In genomic region chr10:87280749-87281148, GRCh38 we compare ENCODE assay signal across 8 cellular contexts. TPM values are rescaled to one million over a fixed set of nuclear protein-coding genes. Genes with fewer than 3 reads are reported as not detected.
DNase-seq lines count a peak whose midpoint lies in the region; ATAC-seq and TF ChIP-seq lines count a peak whose summit lies in the region.
"Not testable (repeated sequence)": the region's sequence is repeated elsewhere in the genome, so short reads cannot be mapped to it uniquely, and the experiment has no call there.

No MANE protein-coding gene starts in this region.

- CTCF ChIA-PET in HCT116 (lab: Charles Lee); Panc1 (lab: Charles Lee); activated CD4-positive, alpha-beta T cell treated with anti-CD3 and anti-CD28 coated beads for 36 hours (lab: Charles Lee): not testable (repeated sequence)

- not testable (repeated sequence) for H3K9me2 ChIP-seq in HCT116 (ENCODE audit: insufficient read depth)

- ATAC-seq in HCT116 (peak; percentile 95), Panc1 (peak; percentile 89), left colon (peak; percentile 88), memory B cell (ENCODE audit: low read depth) (peak; percentile 34), upper lobe of right lung (peak; percentile 67)
- ATAC-seq in activated CD4-positive, alpha-beta T cell treated with anti-CD3 and anti-CD28 coated beads for 36 hours = peak; percentile 78
- ATAC-seq in activated naive CD4-positive, alpha-beta T cell treated with anti-CD3 and anti-CD28 coated beads, Interleukin-2, amount 50 U/mL, for 72 hours = peak; percentile 53 to 74
- peak; percentile 37 for ATAC-seq in effector memory CD8-positive, alpha-beta T cell (replicated peaks)

- TF ChIP-seq CTCF in HCT116 (IDR thresholded peaks at IDR 0.05 in 2 of 3, conservative IDR thresholded peaks at IDR 0.05 in 1 of 3; ENCODE audit: borderline replicate concordance in 1 of 3, insufficient read depth in 1 of 3, low read depth in 2 of 3, low read length in 2 of 3); Panc1 (IDR thresholded peaks at IDR 0.05); upper lobe of right lung (IDR thresholded peaks at IDR 0.05): not testable (repeated sequence)

- intact Hi-C loops in HCT116 (cut with micrococcal nuclease); Panc1 (cut with micrococcal nuclease; ENCODE audit: unreplicated experiment); activated CD4-positive, alpha-beta T cell treated with anti-CD3 and anti-CD28 coated beads for 36 hours (cut with DNase I, micrococcal nuclease); left colon (cut with DNase I, micrococcal nuclease); upper lobe of right lung (cut with DNase I): not testable (repeated sequence)

- H3K4me1 ChIP-seq in HCT116 (ENCODE audit: control insufficient read depth in 1 of 2, insufficient read depth in 2 of 2, low read length in 2 of 2); Panc1 (ENCODE audit: control insufficient read depth, insufficient read depth, low read length); upper lobe of right lung: not testable (repeated sequence)

- RAD21 ChIA-PET in HCT116 (lab: Charles Lee; ENCODE audit: low non-redundant PET in 1 of 2, low total read pairs in 2 of 2, uncharacterized antibody in 2 of 2, unreplicated experiment in 2 of 2) = not testable (repeated sequence)

- not testable (repeated sequence) for H3K27me3 ChIP-seq in HCT116 (ENCODE audit: insufficient read depth, low read length); Panc1 (ENCODE audit: control insufficient read depth, insufficient read depth, low read length); upper lobe of right lung

- not testable (repeated sequence) for H3K9me3 Mint-ChIP-seq in activated CD4-positive, alpha-beta T cell treated with anti-CD3 and anti-CD28 coated beads for 36 hours (ENCODE audit: low read depth); activated naive CD4-positive, alpha-beta T cell treated with anti-CD3 and anti-CD28 coated beads, Interleukin-2, amount 50 U/mL, for 72 hours; effector memory CD8-positive, alpha-beta T cell; memory B cell

- in situ Hi-C loops in Panc1 (cut with HindIII; ENCODE audit: low pct_unique_long_range_greater_than_20kb, low sequenced_read_pairs) = not testable (repeated sequence)

- H3K36me3 ChIP-seq in HCT116 (ENCODE audit: control insufficient read depth in 1 of 2, insufficient read depth in 2 of 2, low read length in 2 of 2); Panc1 (ENCODE audit: control insufficient read depth, insufficient read depth, low read length); upper lobe of right lung: not testable (repeated sequence)

- H3K9me3 ChIP-seq in HCT116 (ENCODE audit: control insufficient read depth in 1 of 2, insufficient read depth in 1 of 2, low read depth in 1 of 2, low read length in 2 of 2); Panc1 (ENCODE audit: control insufficient read depth, insufficient read depth, low read depth, low read length); upper lobe of right lung: not testable (repeated sequence)

- TF ChIP-seq RAD21 in HCT116 (IDR thresholded peaks at IDR 0.05; ENCODE audit: low read depth) = not testable (repeated sequence)

- H3K4me3 Mint-ChIP-seq in activated CD4-positive, alpha-beta T cell treated with anti-CD3 and anti-CD28 coated beads for 36 hours; effector memory CD8-positive, alpha-beta T cell; memory B cell: not testable (repeated sequence)

- H3K79me2 ChIP-seq in HCT116 (ENCODE audit: insufficient read depth, low read length) = not testable (repeated sequence)

- TSS peak; percentile 23 for BruUV-seq in HCT116 (replicated peaks; lab: Mats Ljungman, UMichigan)
- BruUV-seq in Panc1 (replicated peaks; lab: Mats Ljungman, UMichigan) = TSS peak; percentile 56

- H3K4me1 Mint-ChIP-seq in activated CD4-positive, alpha-beta T cell treated with anti-CD3 and anti-CD28 coated beads for 36 hours; effector memory CD8-positive, alpha-beta T cell (ENCODE audit: low read depth in 2 of 2); memory B cell: not testable (repeated sequence)

- DNase-seq in HCT116 (ENCODE audit: low read depth, low spot score); Panc1 (ENCODE audit: low read depth, low spot score); activated CD4-positive, alpha-beta T cell treated with anti-CD3 and anti-CD28 coated beads for 36 hours; activated naive CD4-positive, alpha-beta T cell treated with anti-CD3 and anti-CD28 coated beads, Interleukin-2, amount 50 U/mL, for 72 hours (ENCODE audit: low spot score in 2 of 2); effector memory CD8-positive, alpha-beta T cell; left colon; memory B cell (ENCODE audit: low spot score in 2 of 2); upper lobe of right lung: not testable (repeated sequence)

- TF ChIP-seq POLR2A in HCT116 (IDR thresholded peaks at IDR 0.05; ENCODE audit: borderline replicate concordance, extremely low read depth, insufficient read depth, insufficient read length) = not testable (repeated sequence)

- not testable (repeated sequence) for H3K36me3 Mint-ChIP-seq in activated CD4-positive, alpha-beta T cell treated with anti-CD3 and anti-CD28 coated beads for 36 hours (ENCODE audit: low read depth); activated naive CD4-positive, alpha-beta T cell treated with anti-CD3 and anti-CD28 coated beads, Interleukin-2, amount 50 U/mL, for 72 hours; effector memory CD8-positive, alpha-beta T cell (ENCODE audit: insufficient read depth); memory B cell

- POLR2A ChIA-PET in HCT116 (lab: Charles Lee); Panc1 (lab: Charles Lee); activated CD4-positive, alpha-beta T cell treated with anti-CD3 and anti-CD28 coated beads for 36 hours (lab: Charles Lee): not testable (repeated sequence)

- H4K20me1 ChIP-seq in HCT116 (ENCODE audit: insufficient read depth) = not testable (repeated sequence)

- not testable (repeated sequence) for H3K9ac ChIP-seq in HCT116 (ENCODE audit: low read length)

- H3K27ac ChIP-seq in HCT116 (ENCODE audit: low read depth, low read length); Panc1 (ENCODE audit: low read length); upper lobe of right lung: not testable (repeated sequence)

- H2AFZ ChIP-seq in HCT116 (ENCODE audit: low read depth, low read length, poor library complexity, severe bottlenecking) = not testable (repeated sequence)

- not testable (repeated sequence) for H3K4me2 ChIP-seq in HCT116 (ENCODE audit: low read length)

- H3K27me3 Mint-ChIP-seq in activated CD4-positive, alpha-beta T cell treated with anti-CD3 and anti-CD28 coated beads for 36 hours; effector memory CD8-positive, alpha-beta T cell; memory B cell: not testable (repeated sequence)

- H3K27ac Mint-ChIP-seq in activated CD4-positive, alpha-beta T cell treated with anti-CD3 and anti-CD28 coated beads for 36 hours; activated naive CD4-positive, alpha-beta T cell treated with anti-CD3 and anti-CD28 coated beads, Interleukin-2, amount 50 U/mL, for 72 hours; effector memory CD8-positive, alpha-beta T cell; memory B cell: not testable (repeated sequence)

- H3K4me3 ChIP-seq in HCT116 (replicated peaks in 1 of 2; ENCODE audit: low read depth in 1 of 2, low read length in 2 of 2); Panc1 (ENCODE audit: low read depth in 2 of 2, low read length in 2 of 2); upper lobe of right lung: not testable (repeated sequence)

RNA-seq across cellular contexts. Expression of gene NUTM2A, which starts 55.5 kb away (rescaled TPM):
- total RNA-seq in HCT116 (2021; ENCODE audit: unreplicated experiment) (0.59 TPM), Panc1 (2021; ENCODE audit: unreplicated experiment) (0.21 TPM), left colon (1 to 10 TPM; 1.6 to 2.8 TPM), upper lobe of right lung (2.9 TPM)
- 0.46 and 0.90 TPM in 2 replicates for polyA plus RNA-seq in HCT116 (2012)
- polyA plus RNA-seq in Panc1 (2012; ENCODE audit: insufficient read length) = 1.0 TPM
- total RNA-seq in activated CD4-positive, alpha-beta T cell treated with anti-CD3 and anti-CD28 coated beads for 36 hours = under 1 TPM; 0.39 to 0.64 TPM
- total RNA-seq in activated naive CD4-positive, alpha-beta T cell treated with anti-CD3 and anti-CD28 coated beads, Interleukin-2, amount 50 U/mL, for 72 hours = under 1 TPM; 0.23 to 0.49 TPM

Comparison
In these comparisons a context has a peak if more than half of its experiments do, and no peak if none do; other contexts are left out.
1. ATAC-seq: peak in every context shown above with its lines; median percentile 95 in HCT116; 89 in Panc1; 88 in left colon; 78 in activated CD4-positive, alpha-beta T cell treated with anti-CD3 and anti-CD28 coated beads for 36 hours; 67 in upper lobe of right lung; 64 in activated naive CD4-positive, alpha-beta T cell treated with anti-CD3 and anti-CD28 coated beads, Interleukin-2, amount 50 U/mL, for 72 hours; 37 in effector memory CD8-positive, alpha-beta T cell; 34 in memory B cell.